In genomic region chr11:121479839-121480238, GRCh38 we compare ENCODE assay signal across 1 cellular context.
TF ChIP-seq lines count a peak whose summit lies in the region.

No MANE protein-coding gene starts in this region.

TF ChIP-seq in HEK293, 187 proteins besides CTCF, POLR2A, EP300 and RAD21 (continued from another document):
- TF ChIP-seq ZIC2 (tag by site-specific recombination; IDR thresholded peaks at IDR 0.05) (no peak), ZFP69B (tag by site-specific recombination; IDR thresholded peaks at IDR 0.05) (peak; percentile 56; the same call in 1 of the 2 replicates)
